ENCODE assay signal across 16 cellular contexts in genomic region chr7:106059556-106059955, GRCh38. TPM values are rescaled to one million over a fixed set of nuclear protein-coding genes. Genes with fewer than 3 reads are reported as not detected.
A peak's percentile ranks its signal among the peaks of the same experiment; 100 is the strongest.
DNase-seq lines count a peak whose midpoint lies in the region; ATAC-seq, FAIRE-seq and TF ChIP-seq lines count a peak whose summit lies in the region.
"Had no signal": no experiment of that assay in that cellular context is flagged by ENCODE, and none has a peak within 500 bp of the region (broad histone marks: within the 10 kb centered on the region; RNA-seq: fewer than 3 reads in every experiment).

No MANE protein-coding gene starts in this region.

- H3K27ac ChIP-seq in RWPE2 (ENCODE audit: poor library complexity, severe bottlenecking) (peak overlapping the region; percentile 45), pancreas (no peak overlapping the region)

- no peaks in the 10 kb centered on the region for H3K36me3 ChIP-seq in RWPE2 (ENCODE audit: low read depth)
- H3K36me3 ChIP-seq in pancreas: no peaks in the 10 kb centered on the region
- H3K36me3 ChIP-seq: heart left ventricle, Peyer's patch had no signal

- H3K9me3 Mint-ChIP-seq in IgD-negative memory B cell (peaks cover 0 to 4% (median 2%) of the 10 kb centered on the region in 3 donors), endothelial cell (ENCODE audit: unreplicated experiment) (no peaks in the 10 kb centered on the region)
- H3K9me3 Mint-ChIP-seq in stimulated activated memory B cell treated with anti-CD40 and anti-IgM and Interleukin-4, amounts not matched to agents 10 μg/mL and 1 μg/mL and 100 μg/mL, for 72 hours: no peaks in the 10 kb centered on the region
- H3K9me3 Mint-ChIP-seq: stimulated activated naive CD8-positive, alpha-beta T cell treated with anti-CD3 and anti-CD28 coated beads, Interleukin-15, Interleukin-2, amounts not matched to agents 100 ng/mL and 50 ng/mL, for 24 hours had no signal

- H3K9me3 ChIP-seq in RWPE2 (ENCODE audit: severe bottlenecking) (no peaks in the 10 kb centered on the region), pancreas (no peaks in the 10 kb centered on the region)
- H3K9me3 ChIP-seq: heart left ventricle, Peyer's patch had no signal

- H3K27me3 Mint-ChIP-seq in IgD-negative memory B cell (peaks cover 2% of the 10 kb centered on the region), endothelial cell (ENCODE audit: unreplicated experiment) (peaks cover 6% of the 10 kb centered on the region)
- no peaks in the 10 kb centered on the region for H3K27me3 Mint-ChIP-seq in stimulated activated memory B cell treated with anti-CD40 and anti-IgM and Interleukin-4, amounts not matched to agents 10 μg/mL and 1 μg/mL and 100 μg/mL, for 72 hours
- H3K27me3 Mint-ChIP-seq: stimulated activated naive CD8-positive, alpha-beta T cell treated with anti-CD3 and anti-CD28 coated beads, Interleukin-15, Interleukin-2, amounts not matched to agents 100 ng/mL and 50 ng/mL, for 24 hours had no signal

- peak overlapping the region; percentile 23 to 75 (median 47) for H3K4me3 Mint-ChIP-seq in IgD-negative memory B cell
- H3K4me3 Mint-ChIP-seq in endothelial cell (ENCODE audit: unreplicated experiment): no peak overlapping the region
- H3K4me3 Mint-ChIP-seq in stimulated activated memory B cell treated with anti-CD40 and anti-IgM and Interleukin-4, amounts not matched to agents 10 μg/mL and 1 μg/mL and 100 μg/mL, for 72 hours: no peak overlapping the region
- H3K4me3 Mint-ChIP-seq: stimulated activated naive CD8-positive, alpha-beta T cell treated with anti-CD3 and anti-CD28 coated beads, Interleukin-15, Interleukin-2, amounts not matched to agents 100 ng/mL and 50 ng/mL, for 24 hours had no signal

- TF ChIP-seq CTCF in RWPE2 (IDR thresholded peaks at IDR 0.05; ENCODE audit: poor library complexity, severe bottlenecking) (no peak), endothelial cell (IDR thresholded peaks at IDR 0.05; ENCODE audit: unreplicated experiment) (no peak), pancreas (IDR thresholded peaks at IDR 0.05) (no peak)

- 82 to 83% methylated on average over 2 of the region's 2 CpGs for WGBS in pancreas, 2 donors

- H3K4me1 ChIP-seq in RWPE2 (ENCODE audit: insufficient read depth, poor library complexity, severe bottlenecking) (peaks cover 52% of the 10 kb centered on the region), pancreas (peaks cover 0 to 7% (median 0%) of the 10 kb centered on the region in 3 donors)

- H3K4me3 ChIP-seq in RWPE2 (ENCODE audit: severe bottlenecking) (no peak overlapping the region), pancreas (no peak overlapping the region)
- H3K4me3 ChIP-seq: heart left ventricle, Peyer's patch had no signal

- ATAC-seq in RWPE2 (ENCODE audit: low read depth): no peak
- ATAC-seq in stimulated activated memory B cell treated with anti-CD40 and anti-IgM and Interleukin-4, amounts not matched to agents 10 μg/mL and 1 μg/mL and 100 μg/mL, for 72 hours: no peak
- no peak for ATAC-seq in GM21619 (IDR thresholded peaks at IDR 0.05; ENCODE audit: unreplicated experiment)
- no peak for ATAC-seq in pancreas
- ATAC-seq: HCT116, heart left ventricle had no signal

- no peak for FAIRE-seq in pancreas (lab: Jason Lieb, UNC)
- FAIRE-seq: kidney had no signal

- no peak for DNase-seq in RWPE2 (ENCODE audit: low spot score)
- DNase-seq in endothelial cell (ENCODE audit: low spot score): no peak
- DNase-seq in pancreas: no peak
- DNase-seq in islet precursor cell: no peak
- DNase-seq in kidney tubule cell (ENCODE audit: low spot score): no peak
- DNase-seq: activated CD4-positive, CD25-positive, alpha-beta regulatory T cell treated with anti-CD3 and anti-CD28 coated beads, Interleukin-2, amount 50 U/mL, for 72 hours; heart left ventricle; KBM-7; kidney; NCI-H510A; Peyer's patch had no signal

- H3K4me1 Mint-ChIP-seq in IgD-negative memory B cell: peaks cover 56 to 73% (median 64%) of the 10 kb centered on the region in 3 donors
- peaks cover 36% of the 10 kb centered on the region for H3K4me1 Mint-ChIP-seq in endothelial cell (ENCODE audit: unreplicated experiment)
- peaks cover 80% of the 10 kb centered on the region for H3K4me1 Mint-ChIP-seq in stimulated activated memory B cell treated with anti-CD40 and anti-IgM and Interleukin-4, amounts not matched to agents 10 μg/mL and 1 μg/mL and 100 μg/mL, for 72 hours

- H3K27me3 ChIP-seq in RWPE2 (ENCODE audit: insufficient read depth, poor library complexity, severe bottlenecking) (no peaks in the 10 kb centered on the region), pancreas (no peaks in the 10 kb centered on the region)
- H3K27me3 ChIP-seq: heart left ventricle, Peyer's patch had no signal

- intact Hi-C loops in pancreas (cut with DNase I): loop anchor here in 2 of 3 donors (5.0 kb wide), 2 partner anchors 93 to 108 kb away; no protein-coding TSS in a partner anchor

- peak overlapping the region; percentile 76 to 98 (median 93) for H3K27ac Mint-ChIP-seq in IgD-negative memory B cell
- peak overlapping the region; percentile 64 for H3K27ac Mint-ChIP-seq in endothelial cell (ENCODE audit: unreplicated experiment)
- peak overlapping the region; percentile 86 for H3K27ac Mint-ChIP-seq in stimulated activated memory B cell treated with anti-CD40 and anti-IgM and Interleukin-4, amounts not matched to agents 10 μg/mL and 1 μg/mL and 100 μg/mL, for 72 hours

- H3K36me3 Mint-ChIP-seq in IgD-negative memory B cell (peaks cover 7% of the 10 kb centered on the region), endothelial cell (ENCODE audit: low read depth, unreplicated experiment) (peaks cover 4% of the 10 kb centered on the region)
- H3K36me3 Mint-ChIP-seq in stimulated activated memory B cell treated with anti-CD40 and anti-IgM and Interleukin-4, amounts not matched to agents 10 μg/mL and 1 μg/mL and 100 μg/mL, for 72 hours: no peaks in the 10 kb centered on the region

RNA-seq across cellular contexts. Expression of gene SYPL1, which starts 52.6 kb away (rescaled TPM):
- polyA plus RNA-seq in IgD-negative memory B cell: 200 TPM
- total RNA-seq in endothelial cell (ENCODE audit: unreplicated experiment): 92.7 TPM
- 10 to 100 TPM; 23.4 to 44.7 (median 33.5) TPM for total RNA-seq in pancreas
- polyA plus RNA-seq in pancreas: 10 to 100 TPM; 16.4 to 38.6 TPM

Comparison
In these comparisons a context has a peak if more than half of its experiments do, and no peak if none do; other contexts are left out.
1. H3K4me3 Mint-ChIP-seq: peak in IgD-negative memory B cell (4 of 4); none in endothelial cell (single experiment) and stimulated activated memory B cell treated with anti-CD40 and anti-IgM and Interleukin-4, amounts not matched to agents 10 μg/mL and 1 μg/mL and 100 μg/mL, for 72 hours (single experiment).
2. Peak in every context shown above with its lines, with median percentiles within 50 percentile points of each other: H3K27ac Mint-ChIP-seq.